In genomic region chr1:229092377-229093257, GRCh38 we compare ENCODE assay signal across 10 cellular contexts.
DNase-seq lines count a peak whose midpoint lies in the region; ATAC-seq and TF ChIP-seq lines count a peak whose summit lies in the region.
"Had no signal": no experiment of that assay in that cellular context is flagged by ENCODE, and none has a peak within 500 bp of the region (broad histone marks: within the 10 kb centered on the region; RNA-seq: fewer than 3 reads in every experiment).

No MANE protein-coding gene starts in this region.

- no peaks in the 10 kb centered on the region for H3K27me3 ChIP-seq in SJCRH30
- H3K27me3 ChIP-seq in left lung, result no peaks in the 10 kb centered on the region
- no peaks in the 10 kb centered on the region for H3K27me3 ChIP-seq in thoracic aorta (replicated peaks; ENCODE audit: insufficient read depth)
- no peaks in the 10 kb centered on the region for H3K27me3 ChIP-seq in sigmoid colon
- H3K27me3 ChIP-seq: ovary had no signal

- peaks cover 41% of the 10 kb centered on the region for H3K4me1 ChIP-seq in SJCRH30
- H3K4me1 ChIP-seq in left lung, result peaks cover 5 to 13% of the 10 kb centered on the region in 2 donors
- H3K4me1 ChIP-seq in thoracic aorta (ENCODE audit: control insufficient read depth in 1 of 2, low read depth in 2 of 2), result peaks cover 16 to 73% of the 10 kb centered on the region in 2 donors
- peaks cover 0 to 3% (median 1%) of the 10 kb centered on the region in 4 donors for H3K4me1 ChIP-seq in sigmoid colon

- H3K4me3 ChIP-seq in SJCRH30, result no peak overlapping the region
- H3K4me3 ChIP-seq in left lung, result no peak overlapping the region
- H3K4me3 ChIP-seq in thoracic aorta, result no peak overlapping the region
- no peak overlapping the region for H3K4me3 ChIP-seq in sigmoid colon
- H3K4me3 ChIP-seq: ovary had no signal

- H3K36me3 ChIP-seq in SJCRH30 (no peaks in the 10 kb centered on the region), left lung (no peaks in the 10 kb centered on the region), thoracic aorta (no peaks in the 10 kb centered on the region), sigmoid colon (no peaks in the 10 kb centered on the region)
- H3K36me3 ChIP-seq: ovary had no signal

- no peak for TF ChIP-seq RAD21 in Ishikawa (IDR thresholded peaks at IDR 0.05; ENCODE audit: low read depth)

- H3K9me3 ChIP-seq in SJCRH30 (replicated peaks) (peaks cover 7% of the 10 kb centered on the region; the same call in 1 of the 2 replicates), left lung (peaks cover 0 to 5% of the 10 kb centered on the region in 2 donors), thoracic aorta (no peaks in the 10 kb centered on the region), sigmoid colon (no peaks in the 10 kb centered on the region)
- H3K9me3 ChIP-seq: ovary had no signal

- no peak for ATAC-seq in left lung
- no peak for ATAC-seq in thoracic aorta (ENCODE audit: insufficient number of reproducible peaks, low FRiP score, low read depth)

- no peak for TF ChIP-seq EP300 in Ishikawa (IDR thresholded peaks at IDR 0.05; ENCODE audit: borderline replicate concordance)
- no peak for TF ChIP-seq EP300 in sigmoid colon (IDR thresholded peaks at IDR 0.05)

- TF ChIP-seq CTCF in left lung (IDR thresholded peaks at IDR 0.05), result no peak
- no peak for TF ChIP-seq CTCF in thoracic aorta (IDR thresholded peaks at IDR 0.05)
- TF ChIP-seq CTCF in sigmoid colon (IDR thresholded peaks at IDR 0.05), result no peak

- H3K27ac ChIP-seq in SJCRH30 (peak overlapping the region; percentile 55), left lung (peak overlapping the region; percentile 49 to 70), thoracic aorta (peak overlapping the region; percentile 64 to 79), sigmoid colon (no peak overlapping the region)

- 71 to 75% methylated on average over 8 of the region's 8 CpGs for WGBS in sigmoid colon, 2 donors

- DNase-seq in SJCRH30, result peak; percentile 75 to 77
- no peak for DNase-seq in left lung
- no peak for DNase-seq in thoracic aorta (ENCODE audit: low spot score)
- DNase-seq in iPS-NIHi11 (ENCODE audit: low spot score), result no peak
- no peak for DNase-seq in sigmoid colon
- no peak for DNase-seq in SK-N-DZ (ENCODE audit: low spot score)
- DNase-seq: activated gamma-delta T cell treated with Interleukin-2 at 50 U/mL for 16 hours, GDM1, ovary had no signal

- intact Hi-C loops in left lung (cut with DNase I), result no loop called here
- intact Hi-C loops in sigmoid colon (cut with DNase I), result no loop called here

- TF ChIP-seq POLR2A in sigmoid colon (IDR thresholded peaks at IDR 0.05), result no peak

TF ChIP-seq in Ishikawa, 13 proteins besides CTCF, POLR2A, EP300 and RAD21:
- TF ChIP-seq ZBTB7A (IDR thresholded peaks at IDR 0.05; ENCODE audit: low read depth) (0 out of 2 replicates have a peak, but pooled peaks have one; percentile 7), YY1 (IDR thresholded peaks at IDR 0.05; ENCODE audit: low read depth) (no peak), TAF1 (IDR thresholded peaks at IDR 0.05; ENCODE audit: low read depth) (no peak), TCF12 (IDR thresholded peaks at IDR 0.05; ENCODE audit: low read depth) (no peak), USF1 (IDR thresholded peaks at IDR 0.05) (no peak)

Comparison
In these comparisons a context has a peak if more than half of its experiments do, and no peak if none do; other contexts are left out.
1. DNase-seq: peak in SJCRH30 (2 of 2); none in left lung (0 of 2), thoracic aorta (single experiment), iPS-NIHi11 (single experiment), sigmoid colon (single experiment) and SK-N-DZ (single experiment).
2. H3K27ac ChIP-seq: peak in SJCRH30 (single experiment), left lung (2 of 2) and thoracic aorta (2 of 2); none in sigmoid colon (0 of 4).